ENCODE assay signal across 17 cellular contexts in the genomic region with DNA sequence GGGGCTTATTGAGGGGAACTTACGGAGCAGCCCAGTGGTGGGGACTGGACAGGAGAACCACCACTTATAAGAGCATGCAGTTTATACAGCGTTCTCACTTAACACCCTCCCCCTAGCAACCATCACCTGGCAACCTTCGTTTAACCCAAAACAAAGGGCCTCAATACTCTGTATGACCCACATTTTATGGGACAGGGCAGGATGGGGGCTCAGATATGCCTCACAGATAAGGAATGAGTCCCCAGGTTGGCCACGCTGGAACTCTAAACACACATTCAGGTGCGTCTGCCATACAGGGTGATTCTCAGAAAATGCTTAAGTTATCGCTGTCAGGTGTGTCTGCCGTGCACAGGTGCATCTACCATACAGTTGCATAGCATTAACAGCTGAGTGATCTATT.
"Had no signal": no experiment of that assay in that cellular context is flagged by ENCODE, and none has a peak within 500 bp of the region (broad histone marks: within the 10 kb centered on the region; RNA-seq: fewer than 3 reads in every experiment).

No MANE protein-coding gene starts in this region.

- DNase-seq: activated CD4-positive, CD25-positive, alpha-beta regulatory T cell; activated naive CD4-positive, alpha-beta T cell; aorta; heart left ventricle; left ventricle myocardium inferior; occipital lobe; psoas muscle; spleen; stimulated activated CD4-positive, alpha-beta T cell treated with anti-CD3 and anti-CD28 coated beads, Interleukin-1b, Interleukin-23, amount 100 ng/mL, for 48 hours; stimulated activated naive CD4-positive, alpha-beta T cell; substantia nigra; trophoblast cell had no signal

- FAIRE-seq: frontal cortex, islet of Langerhans, TTC549 had no signal

- H3K9me3 ChIP-seq: breast epithelium, heart left ventricle, left ventricle myocardium inferior, psoas muscle, spleen had no signal

- H3K36me3 ChIP-seq: breast epithelium, heart left ventricle, left ventricle myocardium inferior, spleen had no signal

- H3K27ac ChIP-seq: breast epithelium, heart left ventricle, left ventricle myocardium inferior, psoas muscle, spleen had no signal

- H3K4me3 ChIP-seq: breast epithelium, heart left ventricle, left ventricle myocardium inferior, psoas muscle, spleen had no signal

- H3K4me1 ChIP-seq: breast epithelium, psoas muscle had no signal

- H3K27me3 ChIP-seq: breast epithelium, heart left ventricle had no signal

- ATAC-seq: heart left ventricle, psoas muscle, sciatic nerve had no signal
